ENCODE assay signal across 13 cellular contexts in the genomic region with DNA sequence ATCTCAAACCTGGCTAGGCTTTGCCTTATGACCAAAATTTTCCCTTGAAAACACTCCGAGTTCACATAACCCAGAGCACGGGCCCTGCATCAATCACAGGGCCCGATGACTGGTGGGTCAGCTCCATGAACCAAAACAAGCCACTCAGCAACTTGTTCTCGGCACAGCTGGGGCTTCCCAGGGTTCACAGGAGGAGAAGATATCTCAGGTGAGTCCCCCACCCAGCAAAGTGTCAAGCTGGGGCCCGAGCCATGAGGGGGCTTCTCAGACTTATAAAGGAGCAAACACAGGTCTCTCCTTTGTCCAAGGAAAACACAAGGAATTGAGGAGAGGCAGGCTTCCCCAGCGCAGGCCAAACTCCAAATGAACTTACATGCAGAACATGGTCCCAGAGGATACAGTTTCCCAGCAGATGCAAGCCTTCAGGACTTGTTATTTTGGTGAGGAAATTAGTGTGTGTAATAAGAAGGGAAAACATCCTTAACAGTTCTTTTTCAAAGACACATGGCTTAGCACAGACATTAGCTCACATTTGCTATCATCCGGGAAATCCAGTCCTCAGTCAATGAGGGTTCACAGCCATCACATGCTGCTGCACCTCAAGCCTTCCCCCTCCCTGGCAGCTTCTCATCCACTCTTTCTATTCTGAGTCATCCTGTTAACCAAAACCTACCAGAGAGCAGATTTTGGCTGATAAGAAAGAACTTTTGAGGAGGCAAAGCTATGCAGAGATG.
DNase-seq lines count a peak whose midpoint lies in the region; ATAC-seq, FAIRE-seq and TF ChIP-seq lines count a peak whose summit lies in the region.
"Had no signal": no experiment of that assay in that cellular context is flagged by ENCODE, and none has a peak within 500 bp of the region (broad histone marks: within the 10 kb centered on the region; RNA-seq: fewer than 3 reads in every experiment).

No MANE protein-coding gene starts in this region.

- POLR2A ChIA-PET in SK-N-SH (lab: Yijun Ruan, JAX) = no interaction called here

- no peak overlapping the region for H3K27ac Mint-ChIP-seq in T-helper 17 cell
- no peak overlapping the region for H3K27ac Mint-ChIP-seq in activated naive CD4-positive, alpha-beta T cell treated with anti-CD3 and anti-CD28 coated beads, Interleukin-2, amount 10 ng/mL, durations not matched to agents 7 days and 5 days
- H3K27ac Mint-ChIP-seq: memory B cell had no signal

- H3K36me3 Mint-ChIP-seq in T-helper 17 cell (ENCODE audit: low read depth) = no peaks in the 10 kb centered on the region
- no peaks in the 10 kb centered on the region for H3K36me3 Mint-ChIP-seq in activated naive CD4-positive, alpha-beta T cell treated with anti-CD3 and anti-CD28 coated beads, Interleukin-2, amount 10 ng/mL, durations not matched to agents 7 days and 5 days
- H3K36me3 Mint-ChIP-seq: memory B cell had no signal

- H3K27ac ChIP-seq in SK-N-SH (ENCODE audit: low read depth in 2 of 2, low read length in 1 of 2) (peak overlapping the region in 1 of 2 experiments; percentile 53; a peak in 1 of 4 replicates), thoracic aorta (peak overlapping the region; percentile 88 to 94)
- H3K27ac ChIP-seq: KMS-11, SK-N-MC had no signal

- DNase-seq in SK-N-SH (no peak), erythroblast (lab: John Stamatoyannopoulos, UW) (peak; percentile 16 to 35), lung microvascular endothelial cell (ENCODE audit: low read depth in 2 of 2) (peak; percentile 49 to 94), thoracic aorta (ENCODE audit: low spot score) (no peak), NCI-H524 treated with DMSO at 0.1 percent for 48 hours (lab: John Stamatoyannopoulos, UW) (no peak), T-helper 17 cell (no peak), frontal cortex (ENCODE audit: low spot score in 2 of 2) (no peak)
- DNase-seq in activated naive CD4-positive, alpha-beta T cell treated with anti-CD3 and anti-CD28 coated beads, Interleukin-2, amount 10 ng/mL, durations not matched to agents 7 days and 5 days = no peak
- DNase-seq: activated CD4-positive, alpha-beta T cell treated with anti-CD3 and anti-CD28 coated beads, Interleukin-2, amount 50 U/mL, for 48 hours; DMS153 had no signal

- no peak for TF ChIP-seq POLR2A in erythroblast (IDR thresholded peaks at IDR 0.05; ENCODE audit: low read length)

- WGBS in SK-N-SH (ENCODE audit: low lambda C conversion rate) = 85% methylated on average over 6 of the region's 7 CpGs

- no peak overlapping the region for H3K9ac ChIP-seq in SK-N-SH
- H3K9ac ChIP-seq: KMS-11 had no signal

- ATAC-seq in thoracic aorta (ENCODE audit: insufficient number of reproducible peaks, low FRiP score, low read depth) (peak; percentile 71), T-helper 17 cell (no peak)

- H3K4me1 ChIP-seq in SK-N-SH (ENCODE audit: control insufficient read depth in 1 of 2, insufficient read depth in 2 of 2, low read depth in 1 of 2, low read length in 1 of 2) (peaks cover 4 to 15% of the 10 kb centered on the region in 2 experiments), thoracic aorta (ENCODE audit: control insufficient read depth in 1 of 2, low read depth in 2 of 2) (peaks cover 24 to 82% of the 10 kb centered on the region in 2 donors)

- no peak for TF ChIP-seq RAD21 in SK-N-SH (IDR thresholded peaks at IDR 0.05; ENCODE audit: low read length)

- H3K9me3 Mint-ChIP-seq in activated naive CD4-positive, alpha-beta T cell treated with anti-CD3 and anti-CD28 coated beads, Interleukin-2, amount 10 ng/mL, durations not matched to agents 7 days and 5 days = no peaks in the 10 kb centered on the region
- H3K9me3 Mint-ChIP-seq: memory B cell had no signal

- no peaks in the 10 kb centered on the region for H3K9me2 ChIP-seq in SK-N-SH

- H3K36me3 ChIP-seq in SK-N-SH (replicated peaks in 1 of 2; ENCODE audit: control insufficient read depth in 1 of 2, insufficient read depth in 2 of 2, low read length in 1 of 2) = no peaks in the 10 kb centered on the region
- H3K36me3 ChIP-seq in thoracic aorta = no peaks in the 10 kb centered on the region

- TF ChIP-seq CTCF in SK-N-SH (IDR thresholded peaks at IDR 0.05) (no peak), thoracic aorta (IDR thresholded peaks at IDR 0.05) (no peak)

- CTCF ChIA-PET in SK-N-SH (lab: Yijun Ruan, JAX) = interaction anchor here (0.9 to 2.2 kb wide), 3 partner anchors 8 to 66 kb away, joined by 3 to 7 read pairs (median 5); no protein-coding TSS in a partner anchor
- CTCF ChIA-PET in activated naive CD4-positive, alpha-beta T cell treated with anti-CD3 and anti-CD28 coated beads, Interleukin-2, amount 10 ng/mL, durations not matched to agents 7 days and 5 days (lab: Charles Lee) = no interaction called here

- TF ChIP-seq EP300 in SK-N-SH (IDR thresholded peaks at IDR 0.05; ENCODE audit: borderline replicate concordance in 1 of 2, low read depth in 1 of 2, low read length in 1 of 2) = no peak; a peak in 1 of 4 replicates

- no peak overlapping the region; the same call in 1 of the 2 replicates for H3K4me2 ChIP-seq in SK-N-SH
- H3K4me2 ChIP-seq: KMS-11 had no signal

- no peak overlapping the region for H3K4me3 Mint-ChIP-seq in T-helper 17 cell
- H3K4me3 Mint-ChIP-seq in activated naive CD4-positive, alpha-beta T cell treated with anti-CD3 and anti-CD28 coated beads, Interleukin-2, amount 10 ng/mL, durations not matched to agents 7 days and 5 days = no peak overlapping the region
- H3K4me3 Mint-ChIP-seq: memory B cell had no signal

- FAIRE-seq in frontal cortex (lab: Jason Lieb, UNC) = no peak

- H3K4me1 Mint-ChIP-seq in T-helper 17 cell = peaks cover 3% of the 10 kb centered on the region
- H3K4me1 Mint-ChIP-seq in activated naive CD4-positive, alpha-beta T cell treated with anti-CD3 and anti-CD28 coated beads, Interleukin-2, amount 10 ng/mL, durations not matched to agents 7 days and 5 days = no peaks in the 10 kb centered on the region
- H3K4me1 Mint-ChIP-seq: memory B cell had no signal

- no peaks in the 10 kb centered on the region for H3F3A ChIP-seq in SK-N-SH (replicated peaks; ENCODE audit: insufficient read depth)

- H3K4me3 ChIP-seq in SK-N-SH (ENCODE audit: low read depth in 2 of 2, low read length in 1 of 2) (no peak overlapping the region), thoracic aorta (peak overlapping the region; percentile 12)
- H3K4me3 ChIP-seq: SK-N-MC had no signal

- no peaks in the 10 kb centered on the region for H3K79me2 ChIP-seq in SK-N-SH (ENCODE audit: insufficient read depth)

- H3K9me3 ChIP-seq in SK-N-SH (no peaks in the 10 kb centered on the region), thoracic aorta (no peaks in the 10 kb centered on the region), T-helper 17 cell (ENCODE audit: control insufficient read depth, low read length, poor library complexity, severe bottlenecking) (no peaks in the 10 kb centered on the region)

- no peaks in the 10 kb centered on the region for H3K27me3 ChIP-seq in SK-N-SH (ENCODE audit: insufficient read depth)
- no peaks in the 10 kb centered on the region for H3K27me3 ChIP-seq in thoracic aorta (replicated peaks; ENCODE audit: insufficient read depth)

- no peak overlapping the region for H2AFZ ChIP-seq in SK-N-SH (ENCODE audit: low read depth)

- H4K20me1 ChIP-seq in SK-N-SH (ENCODE audit: insufficient read depth) = no peaks in the 10 kb centered on the region

- H3K27me3 Mint-ChIP-seq in T-helper 17 cell = peaks cover 17% of the 10 kb centered on the region
- no peaks in the 10 kb centered on the region for H3K27me3 Mint-ChIP-seq in activated naive CD4-positive, alpha-beta T cell treated with anti-CD3 and anti-CD28 coated beads, Interleukin-2, amount 10 ng/mL, durations not matched to agents 7 days and 5 days

TF ChIP-seq in SK-N-SH, 30 proteins besides CTCF, POLR2A, EP300 and RAD21:
- TF ChIP-seq FOSL2 (IDR thresholded peaks at IDR 0.05; ENCODE audit: borderline replicate concordance, low read depth) (peak; percentile 68; the same call in 1 of the 2 replicates), MXI1 (IDR thresholded peaks at IDR 0.05; ENCODE audit: low read depth, low read length) (no peak), EZH2phosphoT487 (IDR thresholded peaks at IDR 0.05; ENCODE audit: borderline replicate concordance, low read depth) (no peak), NFIC (IDR thresholded peaks at IDR 0.05; ENCODE audit: borderline replicate concordance) (peak; percentile 33; the same call in 1 of the 2 replicates), TEAD4 (IDR thresholded peaks at IDR 0.05; ENCODE audit: borderline replicate concordance, insufficient read depth) (no peak), TCF12 (IDR thresholded peaks at IDR 0.05) (peak; percentile 55; the same call in 1 of the 2 replicates), JUND (IDR thresholded peaks at IDR 0.05) (peak; percentile 47; the same call in 1 of the 2 replicates)
TF ChIP-seq in SK-N-SH: peak in this region for 4.

Comparison
In these comparisons a context has a peak if more than half of its experiments do, and no peak if none do; other contexts are left out.
1. DNase-seq: peak in erythroblast (2 of 2) and lung microvascular endothelial cell (2 of 2); none in SK-N-SH (single experiment), thoracic aorta (single experiment), NCI-H524 treated with DMSO at 0.1 percent for 48 hours (single experiment), T-helper 17 cell (0 of 3), frontal cortex (0 of 2) and activated naive CD4-positive, alpha-beta T cell treated with anti-CD3 and anti-CD28 coated beads, Interleukin-2, amount 10 ng/mL, durations not matched to agents 7 days and 5 days (single experiment).